ENCODE assay signal across 14 cellular contexts in the genomic region with DNA sequence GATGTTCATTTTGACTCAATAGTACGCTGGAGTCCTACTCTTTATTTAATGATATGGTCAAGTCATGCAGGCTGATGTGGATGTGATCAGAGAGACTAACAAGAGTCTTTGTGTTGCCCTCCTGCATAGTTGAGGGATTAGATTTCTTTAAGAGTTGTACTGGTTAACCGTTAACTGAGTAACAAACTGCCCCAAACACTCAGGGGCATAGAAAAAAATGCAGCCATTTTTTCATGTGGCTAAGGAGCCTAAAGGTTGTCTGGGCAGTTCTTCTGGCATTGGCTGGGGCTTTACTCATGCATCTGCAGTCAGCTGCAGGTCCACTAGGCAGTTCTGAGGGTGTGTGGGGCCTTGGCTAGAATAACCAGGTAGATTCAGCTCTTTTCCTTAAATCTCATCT. TPM values are rescaled to one million over a fixed set of nuclear protein-coding genes. Genes with fewer than 3 reads are reported as not detected.
A peak's percentile ranks its signal among the peaks of the same experiment; 100 is the strongest.
DNase-seq lines count a peak whose midpoint lies in the region; ATAC-seq, FAIRE-seq and TF ChIP-seq lines count a peak whose summit lies in the region.
"Had no signal": no experiment of that assay in that cellular context is flagged by ENCODE, and none has a peak within 500 bp of the region (broad histone marks: within the 10 kb centered on the region; RNA-seq: fewer than 3 reads in every experiment).

No MANE protein-coding gene starts in this region.

- H3K9me2 ChIP-seq in PC-9 (ENCODE audit: insufficient read depth), result no peaks in the 10 kb centered on the region

- H3K27ac Mint-ChIP-seq in activated naive CD4-positive, alpha-beta T cell treated with anti-CD3 and anti-CD28 coated beads, Interleukin-2, amount 50 U/mL, for 72 hours, result peak overlapping the region; percentile 77

- H2AFZ ChIP-seq in PC-9, result no peak overlapping the region

- FAIRE-seq in GM19239 (lab: Jason Lieb, UNC), result peak; percentile 85

- no peaks in the 10 kb centered on the region for H4K20me1 ChIP-seq in PC-9 (ENCODE audit: insufficient read depth)

- no peak overlapping the region for H3K4me2 ChIP-seq in PC-9

- POLR2A ChIA-PET in AG04450 (lab: Yijun Ruan, JAX), result no interaction called here
- POLR2A ChIA-PET in PC-9 (lab: Charles Lee; ENCODE audit: unreplicated experiment), result interaction anchor here (0.7 kb wide), 2 partner anchors 53 to 88 kb away, joined by 3 to 6 read pairs; no protein-coding TSS in a partner anchor

- no peaks in the 10 kb centered on the region for H3F3A ChIP-seq in PC-9 (ENCODE audit: insufficient read depth, low read depth)

- peaks cover 3 to 14% of the 10 kb centered on the region in 2 donors for H3K4me1 ChIP-seq in left lung
- H3K4me1 ChIP-seq in PC-9 (replicated peaks; ENCODE audit: insufficient read depth), result peaks cover 14% of the 10 kb centered on the region

- H3K9me3 Mint-ChIP-seq in activated naive CD4-positive, alpha-beta T cell treated with anti-CD3 and anti-CD28 coated beads, Interleukin-2, amount 50 U/mL, for 72 hours, result no peaks in the 10 kb centered on the region
- H3K9me3 Mint-ChIP-seq: CD14-positive monocyte had no signal

- TF ChIP-seq CTCF in AG04450 (IDR thresholded peaks at IDR 0.05; ENCODE audit: low read depth, low read length) (no peak), left lung (IDR thresholded peaks at IDR 0.05) (no peak), PC-9 (conservative IDR thresholded peaks at IDR 0.05) (no peak)

- H3K27me3 ChIP-seq in AG04450 (ENCODE audit: control insufficient read depth, insufficient read depth, low read length) (no peaks in the 10 kb centered on the region), left lung (no peaks in the 10 kb centered on the region), PC-9 (ENCODE audit: insufficient read depth, low read depth) (no peaks in the 10 kb centered on the region)

- H3K36me3 ChIP-seq in left lung (no peaks in the 10 kb centered on the region), PC-9 (ENCODE audit: low read depth) (no peaks in the 10 kb centered on the region)

- H3K4me3 ChIP-seq in AG04450 (ENCODE audit: low read depth, low read length), result no peak overlapping the region
- no peak overlapping the region for H3K4me3 ChIP-seq in left lung
- no peak overlapping the region for H3K4me3 ChIP-seq in PC-9

- no peak for DNase-seq in AG04450 (ENCODE audit: low read depth, low spot score)
- DNase-seq in GM19239 (ENCODE audit: insufficient read length, low spot score), result no peak
- no peak for DNase-seq in activated naive CD4-positive, alpha-beta T cell treated with anti-CD3 and anti-CD28 coated beads, Interleukin-2, amount 50 U/mL, for 72 hours (ENCODE audit: low spot score in 2 of 2)
- DNase-seq in left lung, result no peak
- DNase-seq in mesenteric fat pad (ENCODE audit: low spot score), result no peak
- no peak for DNase-seq in iPS-NIHi11 (ENCODE audit: low spot score)
- no peak for DNase-seq in Right ventricle myocardium superior
- no peak for DNase-seq in PC-9
- DNase-seq: activated gamma-delta T cell treated with Interleukin-2 at 50 U/mL for 16 hours; NCI-H226; SHP77; stimulated activated CD4-positive, alpha-beta T cell treated with anti-CD3 and anti-CD28 coated beads, Interleukin-15, amount 100 ng/mL, for 24 hours had no signal

- no peaks in the 10 kb centered on the region for H3K9me3 ChIP-seq in AG04450 (ENCODE audit: control insufficient read depth, insufficient read depth, low read length)
- H3K9me3 ChIP-seq in left lung, result no peaks in the 10 kb centered on the region
- no peaks in the 10 kb centered on the region for H3K9me3 ChIP-seq in PC-9 (ENCODE audit: insufficient read depth, low read depth)

- peaks cover 7 to 23% of the 10 kb centered on the region in 2 donors for H3K36me3 Mint-ChIP-seq in activated naive CD4-positive, alpha-beta T cell treated with anti-CD3 and anti-CD28 coated beads, Interleukin-2, amount 50 U/mL, for 72 hours

- no peak for ATAC-seq in activated naive CD4-positive, alpha-beta T cell treated with anti-CD3 and anti-CD28 coated beads, Interleukin-2, amount 50 U/mL, for 72 hours
- ATAC-seq in left lung, result peak; percentile 52
- no peak for ATAC-seq in Right ventricle myocardium superior (ENCODE audit: poor library complexity)
- ATAC-seq: activated CD4-positive, CD25-positive, alpha-beta regulatory T cell treated with anti-CD3 and anti-CD28 coated beads, Interleukin-2, amount 50 U/mL, for 24 hours had no signal

- H3K79me2 ChIP-seq in PC-9 (ENCODE audit: low read depth), result no peaks in the 10 kb centered on the region

- CTCF ChIA-PET in AG04450 (lab: Charles Lee) (interaction anchor here (0.9 to 1.1 kb wide), 3 partner anchors 8 to 222 kb away, joined by 3 read pairs; no protein-coding TSS in a partner anchor), PC-9 (lab: Charles Lee) (no interaction called here)

- BruUV-seq in PC-9 (replicated peaks; lab: Mats Ljungman, UMichigan), result no TSS peak

- intact Hi-C loops in left lung (cut with DNase I) (no loop called here), Right ventricle myocardium superior (cut with DNase I) (no loop called here), PC-9 (cut with micrococcal nuclease; ENCODE audit: unreplicated experiment) (loop anchor here (2.0 to 10.0 kb wide), 5 partner anchors 93 to 1035 kb away; no protein-coding TSS in a partner anchor)

- H3K27ac ChIP-seq in AG04450 (ENCODE audit: low read depth, low read length) (peak overlapping the region; percentile 43), left lung (no peak overlapping the region), PC-9 (no peak overlapping the region)

RNA-seq across cellular contexts. Expression of a gene that starts 32.5 kb away (rescaled TPM):
- 53.0 and 54.7 TPM in 2 replicates for polyA plus RNA-seq in AG04450 (2011; rRNA removed)
- polyA minus RNA-seq in AG04450 (2011; rRNA and poly(A)+ RNA removed), result 113 and 119 TPM in 2 replicates
- 100 to 1,000 TPM; 173 to 197 TPM for total RNA-seq in activated naive CD4-positive, alpha-beta T cell treated with anti-CD3 and anti-CD28 coated beads, Interleukin-2, amount 50 U/mL, for 72 hours
- total RNA-seq in left lung (10 to 100 TPM; 17.8 to 47.4 TPM), mesenteric fat pad (16.0 TPM), Right ventricle myocardium superior (2.2 TPM), PC-9 (2021) (28.9 and 33.6 TPM in 2 replicates)
